1 cellular context compared by ENCODE assay signal in the genomic region with DNA sequence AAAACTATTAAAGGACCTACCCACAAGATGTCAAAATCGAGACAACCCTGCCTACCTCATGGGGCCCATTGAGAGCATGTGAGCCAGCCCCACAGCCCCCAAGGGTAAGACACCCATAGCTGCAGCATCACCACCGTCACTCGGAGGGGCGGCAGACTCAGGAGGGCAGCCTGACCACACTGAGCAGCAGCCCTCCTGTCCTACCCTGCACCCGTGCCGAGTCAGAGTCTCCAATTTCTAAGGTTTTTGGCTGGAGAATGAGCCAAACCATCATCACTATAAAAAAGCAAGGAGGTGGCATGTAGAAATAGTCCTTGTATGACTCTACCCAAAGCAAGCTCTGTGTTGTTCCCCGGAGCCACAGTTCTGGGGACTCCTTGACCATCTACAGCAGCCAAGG.
TF ChIP-seq lines count a peak whose summit lies in the region.

No MANE protein-coding gene starts in this region.

TF ChIP-seq in IMR-90, 13 proteins besides CTCF, POLR2A, EP300 and RAD21:
- TF ChIP-seq MXI1 (IDR thresholded peaks at IDR 0.05; ENCODE audit: borderline replicate concordance, low read depth, low read length), result no peak
- TF ChIP-seq MAFK (IDR thresholded peaks at IDR 0.05; ENCODE audit: low read depth, low read length), result no peak
- no peak for TF ChIP-seq MAZ (IDR thresholded peaks at IDR 0.05; ENCODE audit: borderline replicate concordance, low read depth, low read length)
- no peak for TF ChIP-seq CEBPB (IDR thresholded peaks at IDR 0.05; ENCODE audit: low read depth, low read length)
- TF ChIP-seq NFE2L2 (IDR thresholded peaks at IDR 0.05; ENCODE audit: low read depth, low read length), result no peak
- no peak for TF ChIP-seq FOS (IDR thresholded peaks at IDR 0.05; ENCODE audit: low read depth, low read length)
- TF ChIP-seq, protein P1, sequence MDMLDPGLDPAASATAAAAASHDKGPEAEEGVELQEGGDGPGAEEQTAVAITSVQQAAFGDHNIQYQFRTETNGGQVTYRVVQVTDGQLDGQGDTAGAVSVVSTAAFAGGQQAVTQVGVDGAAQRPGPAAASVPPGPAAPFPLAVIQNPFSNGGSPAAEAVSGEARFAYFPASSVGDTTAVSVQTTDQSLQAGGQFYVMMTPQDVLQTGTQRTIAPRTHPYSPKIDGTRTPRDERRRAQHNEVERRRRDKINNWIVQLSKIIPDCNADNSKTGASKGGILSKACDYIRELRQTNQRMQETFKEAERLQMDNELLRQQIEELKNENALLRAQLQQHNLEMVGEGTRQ (IDR thresholded peaks at IDR 0.05; ENCODE audit: low read depth, low read length), result no peak
- TF ChIP-seq RFX5 (IDR thresholded peaks at IDR 0.05; ENCODE audit: low read depth, low read length), result no peak
